Comparison of ENCODE assay signal across 8 cellular contexts in genomic region chr5:102152906-102153787, GRCh38.
DNase-seq lines count a peak whose midpoint lies in the region; ATAC-seq and TF ChIP-seq lines count a peak whose summit lies in the region.

No MANE protein-coding gene starts in this region.

- H3K4me2 ChIP-seq in DND-41 (ENCODE audit: insufficient read depth, low read length) = no peak overlapping the region

- no peak overlapping the region for H3K27ac Mint-ChIP-seq in activated naive CD4-positive, alpha-beta T cell treated with anti-CD3 and anti-CD28 coated beads, Interleukin-2, amount 10 ng/mL, durations not matched to agents 7 days and 5 days

- H3K4me1 ChIP-seq in DND-41 (ENCODE audit: insufficient read depth, low read length) = no peaks in the 10 kb centered on the region
- no peaks in the 10 kb centered on the region for H3K4me1 ChIP-seq in colonic mucosa
- no peaks in the 10 kb centered on the region for H3K4me1 ChIP-seq in neuron (ENCODE audit: insufficient read depth, low read length)

- H3K4me3 ChIP-seq in DND-41 (ENCODE audit: low read depth in 1 of 2, low read length in 2 of 2) (no peak overlapping the region), colonic mucosa (no peak overlapping the region), neuron (ENCODE audit: low read length) (no peak overlapping the region)

- DNase-seq in DND-41 (peak; percentile 8), NCI-H82 treated with DMSO at 0.1 percent for 48 hours (lab: John Stamatoyannopoulos, UW; ENCODE audit: unreplicated experiment) (peak; percentile 1), colonic mucosa (peak; percentile 24), AG08395 (ENCODE audit: low spot score) (no peak)
- DNase-seq in activated naive CD4-positive, alpha-beta T cell treated with anti-CD3 and anti-CD28 coated beads, Interleukin-2, amount 10 ng/mL, durations not matched to agents 7 days and 5 days = no peak

- H3K79me2 ChIP-seq in DND-41 (ENCODE audit: insufficient read depth, low read length) = no peaks in the 10 kb centered on the region

- H3K4me3 Mint-ChIP-seq in activated naive CD4-positive, alpha-beta T cell treated with anti-CD3 and anti-CD28 coated beads, Interleukin-2, amount 10 ng/mL, durations not matched to agents 7 days and 5 days = no peak overlapping the region

- H3K9ac ChIP-seq in DND-41 (ENCODE audit: low read depth, low read length) (no peak overlapping the region), colonic mucosa (ENCODE audit: low read depth in 2 of 2, low read length in 2 of 2) (no peak overlapping the region)

- no peaks in the 10 kb centered on the region for H3K36me3 Mint-ChIP-seq in activated naive CD4-positive, alpha-beta T cell treated with anti-CD3 and anti-CD28 coated beads, Interleukin-2, amount 10 ng/mL, durations not matched to agents 7 days and 5 days

- H3K9me3 Mint-ChIP-seq in activated naive CD4-positive, alpha-beta T cell treated with anti-CD3 and anti-CD28 coated beads, Interleukin-2, amount 10 ng/mL, durations not matched to agents 7 days and 5 days = no peaks in the 10 kb centered on the region

- H3K4me1 Mint-ChIP-seq in activated naive CD4-positive, alpha-beta T cell treated with anti-CD3 and anti-CD28 coated beads, Interleukin-2, amount 10 ng/mL, durations not matched to agents 7 days and 5 days = no peaks in the 10 kb centered on the region

- ATAC-seq in DND-41 (ENCODE audit: insufficient read depth, low read depth) = peak; percentile 69
- ATAC-seq in GM19328 (IDR thresholded peaks at IDR 0.05; ENCODE audit: unreplicated experiment) = peak; percentile 68
- peak; percentile 92 for ATAC-seq in HG03159 (IDR thresholded peaks at IDR 0.05; ENCODE audit: unreplicated experiment)

- no peaks in the 10 kb centered on the region for H3K9me3 ChIP-seq in DND-41 (ENCODE audit: insufficient read depth, low read length, severe bottlenecking)
- no peaks in the 10 kb centered on the region for H3K9me3 ChIP-seq in colonic mucosa
- no peaks in the 10 kb centered on the region for H3K9me3 ChIP-seq in neuron (ENCODE audit: low read length)

- no peak overlapping the region for H3K27ac ChIP-seq in DND-41 (ENCODE audit: low read length)
- H3K27ac ChIP-seq in colonic mucosa = peak overlapping the region; percentile 48

- CTCF ChIA-PET in activated naive CD4-positive, alpha-beta T cell treated with anti-CD3 and anti-CD28 coated beads, Interleukin-2, amount 10 ng/mL, durations not matched to agents 7 days and 5 days (lab: Charles Lee) = interaction anchor here (0.6 kb wide), 1 partner anchor 303 kb away, joined by 3 read pairs; no protein-coding TSS in a partner anchor

- peak; percentile 67 for TF ChIP-seq CTCF in DND-41 (IDR thresholded peaks at IDR 0.05; ENCODE audit: borderline replicate concordance, extremely low read depth, low read length, poor library complexity, severe bottlenecking)
- TF ChIP-seq CTCF in colonic mucosa (IDR thresholded peaks at IDR 0.05) = peak; percentile 35

- no peaks in the 10 kb centered on the region for H4K20me1 ChIP-seq in DND-41 (ENCODE audit: insufficient read depth, low read length)

- H3K27me3 ChIP-seq in DND-41 (ENCODE audit: insufficient read depth, low read length, poor library complexity) (no peaks in the 10 kb centered on the region), colonic mucosa (no peaks in the 10 kb centered on the region), neuron (ENCODE audit: insufficient read depth, low read length) (no peaks in the 10 kb centered on the region)

- no peaks in the 10 kb centered on the region for H3K27me3 Mint-ChIP-seq in activated naive CD4-positive, alpha-beta T cell treated with anti-CD3 and anti-CD28 coated beads, Interleukin-2, amount 10 ng/mL, durations not matched to agents 7 days and 5 days

- intact Hi-C loops in colonic mucosa (cut with DNase I) = no loop called here

- H2AFZ ChIP-seq in DND-41 (ENCODE audit: low read depth, low read length) (no peak overlapping the region), neuron (ENCODE audit: low read depth, low read length) (peak overlapping the region; percentile 55)

- H3K36me3 ChIP-seq in DND-41 (ENCODE audit: insufficient read depth, low read length) (no peaks in the 10 kb centered on the region), colonic mucosa (no peaks in the 10 kb centered on the region), neuron (ENCODE audit: insufficient read depth, low read length) (no peaks in the 10 kb centered on the region)

Comparison
In these comparisons a context has a peak if more than half of its experiments do, and no peak if none do; other contexts are left out.
1. DNase-seq: peak in DND-41 (single experiment), NCI-H82 treated with DMSO at 0.1 percent for 48 hours (single experiment) and colonic mucosa (single experiment); none in activated naive CD4-positive, alpha-beta T cell treated with anti-CD3 and anti-CD28 coated beads, Interleukin-2, amount 10 ng/mL, durations not matched to agents 7 days and 5 days (single experiment) and AG08395 (single experiment).
2. Peak in every context shown above with its lines, with median percentiles within 50 percentile points of each other: ATAC-seq.